In genomic region chr10:68720793-68721672, GRCh38 we compare ENCODE assay signal across 1 cellular context.
A peak's percentile ranks its signal among the peaks of the same experiment; 100 is the strongest.
TF ChIP-seq lines count a peak whose summit lies in the region.

Gene CCAR1 (plus strand): TSS chr10:68721239. CDS start chr10:68722505, 1,266 bp downstream.

TF ChIP-seq in K562, 482 proteins besides CTCF, POLR2A, EP300 and RAD21 (continued from another document and continues in another):
- TF ChIP-seq MNT (conservative IDR thresholded peaks at IDR 0.05) (peak; percentile 75 to 86), ZNF232 (CRISPR knock-in tag; IDR thresholded peaks at IDR 0.05) (peak; percentile 85; the same call in 1 of the 2 replicates), U2AF1 (optimal IDR thresholded peaks at IDR 0.05; ENCODE audit: low read depth, low read length) (no peak), NBN (IDR thresholded peaks at IDR 0.05; ENCODE audit: low read depth) (no peak; the same call in 1 of the 2 replicates), C11orf30 (IDR thresholded peaks at IDR 0.05; ENCODE audit: low read depth) (peak; percentile 79), PHF21A (IDR thresholded peaks at IDR 0.05; ENCODE audit: borderline replicate concordance, low read depth) (0 out of 2 replicates have a peak, but pooled peaks have one; percentile 28), SMAD2 (IDR thresholded peaks at IDR 0.05; ENCODE audit: low read depth, low read length) (no peak), ZNF175 (CRISPR knock-in tag; IDR thresholded peaks at IDR 0.05; ENCODE audit: low read depth) (peak; percentile 91; the same call in 1 of the 2 replicates), MEF2A (IDR thresholded peaks at IDR 0.05; ENCODE audit: control insufficient read depth, low read depth, low read length) (no peak), L3MBTL2 (IDR thresholded peaks at IDR 0.05) (peak; percentile 99), NKRF (IDR thresholded peaks at IDR 0.05; ENCODE audit: borderline replicate concordance) (peak; percentile 19; the same call in 1 of the 2 replicates), BCOR (IDR thresholded peaks at IDR 0.05) (no peak), CEBPB (tag; IDR thresholded peaks at IDR 0.05) (no peak), OTX1 (CRISPR knock-in tag; IDR thresholded peaks at IDR 0.05) (no peak), ZNF436 (CRISPR knock-in tag; IDR thresholded peaks at IDR 0.05) (no peak), CREB3 (tag; conservative IDR thresholded peaks at IDR 0.05; ENCODE audit: low read depth) (peak; percentile 92; the same call in 1 of the 2 replicates), MAFK (IDR thresholded peaks at IDR 0.05; ENCODE audit: low read length) (no peak), HNRNPUL1 (IDR thresholded peaks at IDR 0.05; ENCODE audit: low read length) (no peak), ZHX1 (conservative IDR thresholded peaks at IDR 0.05; ENCODE audit: low read length) (peak; percentile 92; the same call in 1 of the 2 replicates), HEY1 (CRISPR knock-in tag; IDR thresholded peaks at IDR 0.05; ENCODE audit: borderline replicate concordance) (no peak), PHB2 (IDR thresholded peaks at IDR 0.05; ENCODE audit: low read depth) (no peak), NR2F6 (CRISPR knock-in tag; IDR thresholded peaks at IDR 0.05) (no peak), TRIM24 (IDR thresholded peaks at IDR 0.05) (peak in 1 of 2 experiments; percentile 31; a peak in 1 of 4 replicates), ZNF146 (CRISPR knock-in tag; IDR thresholded peaks at IDR 0.05; ENCODE audit: unreplicated experiment) (no peak), ELF2 (CRISPR knock-in tag; IDR thresholded peaks at IDR 0.05) (no peak), ZNF12 (CRISPR knock-in tag; IDR thresholded peaks at IDR 0.05) (peak; percentile 67; the same call in 1 of the 2 replicates), MTA1 (IDR thresholded peaks at IDR 0.05; ENCODE audit: borderline replicate concordance) (peak; percentile 97), RAD51 (IDR thresholded peaks at IDR 0.05; ENCODE audit: borderline replicate concordance, low read depth) (peak; percentile 100), NFIX (CRISPR knock-in tag; IDR thresholded peaks at IDR 0.05; ENCODE audit: low read depth) (no peak), BHLHE40 (IDR thresholded peaks at IDR 0.05; ENCODE audit: low read length) (peak; percentile 94), ZBTB26 (CRISPR knock-in tag; IDR thresholded peaks at IDR 0.05) (no peak), GTF2E2 (tag; IDR thresholded peaks at IDR 0.05) (peak; percentile 59; the same call in 1 of the 2 replicates), ESRRB (CRISPR knock-in tag; IDR thresholded peaks at IDR 0.05; ENCODE audit: borderline replicate concordance) (no peak), EGR1 (conservative IDR thresholded peaks at IDR 0.05) (peak; percentile 75; the same call in 1 of the 2 replicates), CBX5 (IDR thresholded peaks at IDR 0.05; ENCODE audit: borderline replicate concordance, low read depth) (0 out of 2 replicates have a peak, but pooled peaks have one; percentile 62)
- TF ChIP-seq, protein P1, sequence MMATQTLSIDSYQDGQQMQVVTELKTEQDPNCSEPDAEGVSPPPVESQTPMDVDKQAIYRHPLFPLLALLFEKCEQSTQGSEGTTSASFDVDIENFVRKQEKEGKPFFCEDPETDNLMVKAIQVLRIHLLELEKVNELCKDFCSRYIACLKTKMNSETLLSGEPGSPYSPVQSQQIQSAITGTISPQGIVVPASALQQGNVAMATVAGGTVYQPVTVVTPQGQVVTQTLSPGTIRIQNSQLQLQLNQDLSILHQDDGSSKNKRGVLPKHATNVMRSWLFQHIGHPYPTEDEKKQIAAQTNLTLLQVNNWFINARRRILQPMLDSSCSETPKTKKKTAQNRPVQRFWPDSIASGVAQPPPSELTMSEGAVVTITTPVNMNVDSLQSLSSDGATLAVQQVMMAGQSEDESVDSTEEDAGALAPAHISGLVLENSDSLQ (IDR thresholded peaks at IDR 0.05), result peak; percentile 74
- TF ChIP-seq, protein P2, sequence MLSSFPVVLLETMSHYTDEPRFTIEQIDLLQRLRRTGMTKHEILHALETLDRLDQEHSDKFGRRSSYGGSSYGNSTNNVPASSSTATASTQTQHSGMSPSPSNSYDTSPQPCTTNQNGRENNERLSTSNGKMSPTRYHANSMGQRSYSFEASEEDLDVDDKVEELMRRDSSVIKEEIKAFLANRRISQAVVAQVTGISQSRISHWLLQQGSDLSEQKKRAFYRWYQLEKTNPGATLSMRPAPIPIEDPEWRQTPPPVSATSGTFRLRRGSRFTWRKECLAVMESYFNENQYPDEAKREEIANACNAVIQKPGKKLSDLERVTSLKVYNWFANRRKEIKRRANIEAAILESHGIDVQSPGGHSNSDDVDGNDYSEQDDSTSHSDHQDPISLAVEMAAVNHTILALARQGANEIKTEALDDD (IDR thresholded peaks at IDR 0.05), result no peak
- TF ChIP-seq, protein P3, sequence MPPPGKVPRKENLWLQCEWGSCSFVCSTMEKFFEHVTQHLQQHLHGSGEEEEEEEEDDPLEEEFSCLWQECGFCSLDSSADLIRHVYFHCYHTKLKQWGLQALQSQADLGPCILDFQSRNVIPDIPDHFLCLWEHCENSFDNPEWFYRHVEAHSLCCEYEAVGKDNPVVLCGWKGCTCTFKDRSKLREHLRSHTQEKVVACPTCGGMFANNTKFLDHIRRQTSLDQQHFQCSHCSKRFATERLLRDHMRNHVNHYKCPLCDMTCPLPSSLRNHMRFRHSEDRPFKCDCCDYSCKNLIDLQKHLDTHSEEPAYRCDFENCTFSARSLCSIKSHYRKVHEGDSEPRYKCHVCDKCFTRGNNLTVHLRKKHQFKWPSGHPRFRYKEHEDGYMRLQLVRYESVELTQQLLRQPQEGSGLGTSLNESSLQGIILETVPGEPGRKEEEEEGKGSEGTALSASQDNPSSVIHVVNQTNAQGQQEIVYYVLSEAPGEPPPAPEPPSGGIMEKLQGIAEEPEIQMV (tag; conservative IDR thresholded peaks at IDR 0.05; ENCODE audit: low read depth), result 0 out of 2 replicates have a peak, but pooled peaks have one; percentile 31
- TF ChIP-seq, protein P4, sequence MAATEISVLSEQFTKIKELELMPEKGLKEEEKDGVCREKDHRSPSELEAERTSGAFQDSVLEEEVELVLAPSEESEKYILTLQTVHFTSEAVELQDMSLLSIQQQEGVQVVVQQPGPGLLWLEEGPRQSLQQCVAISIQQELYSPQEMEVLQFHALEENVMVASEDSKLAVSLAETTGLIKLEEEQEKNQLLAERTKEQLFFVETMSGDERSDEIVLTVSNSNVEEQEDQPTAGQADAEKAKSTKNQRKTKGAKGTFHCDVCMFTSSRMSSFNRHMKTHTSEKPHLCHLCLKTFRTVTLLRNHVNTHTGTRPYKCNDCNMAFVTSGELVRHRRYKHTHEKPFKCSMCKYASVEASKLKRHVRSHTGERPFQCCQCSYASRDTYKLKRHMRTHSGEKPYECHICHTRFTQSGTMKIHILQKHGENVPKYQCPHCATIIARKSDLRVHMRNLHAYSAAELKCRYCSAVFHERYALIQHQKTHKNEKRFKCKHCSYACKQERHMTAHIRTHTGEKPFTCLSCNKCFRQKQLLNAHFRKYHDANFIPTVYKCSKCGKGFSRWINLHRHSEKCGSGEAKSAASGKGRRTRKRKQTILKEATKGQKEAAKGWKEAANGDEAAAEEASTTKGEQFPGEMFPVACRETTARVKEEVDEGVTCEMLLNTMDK (IDR thresholded peaks at IDR 0.05; ENCODE audit: borderline replicate concordance, insufficient read depth, low read depth, low read length, poor library complexity, severe bottlenecking), result no peak
- TF ChIP-seq, protein P5, sequence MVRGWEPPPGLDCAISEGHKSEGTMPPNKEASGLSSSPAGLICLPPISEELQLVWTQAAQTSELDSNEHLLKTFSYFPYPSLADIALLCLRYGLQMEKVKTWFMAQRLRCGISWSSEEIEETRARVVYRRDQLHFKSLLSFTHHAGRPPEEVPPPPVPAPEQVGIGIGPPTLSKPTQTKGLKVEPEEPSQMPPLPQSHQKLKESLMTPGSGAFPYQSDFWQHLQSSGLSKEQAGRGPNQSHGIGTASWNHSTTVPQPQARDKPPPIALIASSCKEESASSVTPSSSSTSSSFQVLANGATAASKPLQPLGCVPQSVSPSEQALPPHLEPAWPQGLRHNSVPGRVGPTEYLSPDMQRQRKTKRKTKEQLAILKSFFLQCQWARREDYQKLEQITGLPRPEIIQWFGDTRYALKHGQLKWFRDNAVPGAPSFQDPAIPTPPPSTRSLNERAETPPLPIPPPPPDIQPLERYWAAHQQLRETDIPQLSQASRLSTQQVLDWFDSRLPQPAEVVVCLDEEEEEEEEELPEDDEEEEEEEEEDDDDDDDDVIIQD (CRISPR knock-in tag; IDR thresholded peaks at IDR 0.05), result no peak
- TF ChIP-seq, protein P6, sequence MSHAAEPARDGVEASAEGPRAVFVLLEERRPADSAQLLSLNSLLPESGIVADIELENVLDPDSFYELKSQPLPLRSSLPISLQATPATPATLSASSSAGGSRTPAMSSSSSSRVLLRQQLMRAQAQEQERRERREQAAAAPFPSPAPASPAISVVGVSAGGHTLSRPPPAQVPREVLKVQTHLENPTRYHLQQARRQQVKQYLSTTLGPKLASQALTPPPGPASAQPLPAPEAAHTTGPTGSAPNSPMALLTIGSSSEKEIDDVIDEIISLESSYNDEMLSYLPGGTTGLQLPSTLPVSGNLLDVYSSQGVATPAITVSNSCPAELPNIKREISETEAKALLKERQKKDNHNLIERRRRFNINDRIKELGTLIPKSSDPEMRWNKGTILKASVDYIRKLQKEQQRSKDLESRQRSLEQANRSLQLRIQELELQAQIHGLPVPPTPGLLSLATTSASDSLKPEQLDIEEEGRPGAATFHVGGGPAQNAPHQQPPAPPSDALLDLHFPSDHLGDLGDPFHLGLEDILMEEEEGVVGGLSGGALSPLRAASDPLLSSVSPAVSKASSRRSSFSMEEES (CRISPR knock-in tag; IDR thresholded peaks at IDR 0.05), result peak; percentile 100
- TF ChIP-seq, protein P7, sequence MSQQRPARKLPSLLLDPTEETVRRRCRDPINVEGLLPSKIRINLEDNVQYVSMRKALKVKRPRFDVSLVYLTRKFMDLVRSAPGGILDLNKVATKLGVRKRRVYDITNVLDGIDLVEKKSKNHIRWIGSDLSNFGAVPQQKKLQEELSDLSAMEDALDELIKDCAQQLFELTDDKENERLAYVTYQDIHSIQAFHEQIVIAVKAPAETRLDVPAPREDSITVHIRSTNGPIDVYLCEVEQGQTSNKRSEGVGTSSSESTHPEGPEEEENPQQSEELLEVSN (IDR thresholded peaks at IDR 0.05; ENCODE audit: borderline replicate concordance in 1 of 2, extremely low read depth in 1 of 2, insufficient read depth in 1 of 2, insufficient read length in 1 of 2, low read depth in 1 of 2, low read length in 1 of 2, poor library complexity in 1 of 2, severe bottlenecking in 1 of 2), result peak; percentile 93 to 95
